1 cellular context compared by ENCODE assay signal in the genomic region with DNA sequence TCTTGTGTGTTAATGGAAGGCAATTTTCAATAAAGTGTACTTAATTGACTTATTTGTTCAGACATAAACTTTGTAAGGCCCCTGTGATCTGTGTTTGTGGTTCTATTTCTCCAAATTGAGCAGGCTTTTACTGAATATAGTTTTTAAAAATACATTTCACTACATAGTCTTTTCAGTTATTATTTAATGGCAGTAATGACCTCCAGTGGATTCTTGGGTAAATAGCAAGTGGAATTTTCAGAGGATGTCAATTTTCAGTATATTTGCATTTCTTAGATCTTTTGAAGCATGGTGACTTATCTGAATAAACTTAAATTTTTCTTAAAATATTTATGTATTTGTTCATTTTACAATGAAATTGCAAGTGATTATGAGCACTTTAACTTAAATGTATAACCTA.
TF ChIP-seq lines count a peak whose summit lies in the region.

No MANE protein-coding gene starts in this region.

TF ChIP-seq in HCT116, 20 proteins besides CTCF, POLR2A, EP300 and RAD21 (continued from another document):
- TF ChIP-seq SRF (IDR thresholded peaks at IDR 0.05; ENCODE audit: low read depth) = no peak
- TF ChIP-seq, protein P1, sequence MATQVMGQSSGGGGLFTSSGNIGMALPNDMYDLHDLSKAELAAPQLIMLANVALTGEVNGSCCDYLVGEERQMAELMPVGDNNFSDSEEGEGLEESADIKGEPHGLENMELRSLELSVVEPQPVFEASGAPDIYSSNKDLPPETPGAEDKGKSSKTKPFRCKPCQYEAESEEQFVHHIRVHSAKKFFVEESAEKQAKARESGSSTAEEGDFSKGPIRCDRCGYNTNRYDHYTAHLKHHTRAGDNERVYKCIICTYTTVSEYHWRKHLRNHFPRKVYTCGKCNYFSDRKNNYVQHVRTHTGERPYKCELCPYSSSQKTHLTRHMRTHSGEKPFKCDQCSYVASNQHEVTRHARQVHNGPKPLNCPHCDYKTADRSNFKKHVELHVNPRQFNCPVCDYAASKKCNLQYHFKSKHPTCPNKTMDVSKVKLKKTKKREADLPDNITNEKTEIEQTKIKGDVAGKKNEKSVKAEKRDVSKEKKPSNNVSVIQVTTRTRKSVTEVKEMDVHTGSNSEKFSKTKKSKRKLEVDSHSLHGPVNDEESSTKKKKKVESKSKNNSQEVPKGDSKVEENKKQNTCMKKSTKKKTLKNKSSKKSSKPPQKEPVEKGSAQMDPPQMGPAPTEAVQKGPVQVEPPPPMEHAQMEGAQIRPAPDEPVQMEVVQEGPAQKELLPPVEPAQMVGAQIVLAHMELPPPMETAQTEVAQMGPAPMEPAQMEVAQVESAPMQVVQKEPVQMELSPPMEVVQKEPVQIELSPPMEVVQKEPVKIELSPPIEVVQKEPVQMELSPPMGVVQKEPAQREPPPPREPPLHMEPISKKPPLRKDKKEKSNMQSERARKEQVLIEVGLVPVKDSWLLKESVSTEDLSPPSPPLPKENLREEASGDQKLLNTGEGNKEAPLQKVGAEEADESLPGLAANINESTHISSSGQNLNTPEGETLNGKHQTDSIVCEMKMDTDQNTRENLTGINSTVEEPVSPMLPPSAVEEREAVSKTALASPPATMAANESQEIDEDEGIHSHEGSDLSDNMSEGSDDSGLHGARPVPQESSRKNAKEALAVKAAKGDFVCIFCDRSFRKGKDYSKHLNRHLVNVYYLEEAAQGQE (IDR thresholded peaks at IDR 0.05; ENCODE audit: low read depth) = no peak
- TF ChIP-seq EZH2 (IDR thresholded peaks at IDR 0.05) = no peak
